Comparison of ENCODE assay signal across 20 cellular contexts in the genomic region with DNA sequence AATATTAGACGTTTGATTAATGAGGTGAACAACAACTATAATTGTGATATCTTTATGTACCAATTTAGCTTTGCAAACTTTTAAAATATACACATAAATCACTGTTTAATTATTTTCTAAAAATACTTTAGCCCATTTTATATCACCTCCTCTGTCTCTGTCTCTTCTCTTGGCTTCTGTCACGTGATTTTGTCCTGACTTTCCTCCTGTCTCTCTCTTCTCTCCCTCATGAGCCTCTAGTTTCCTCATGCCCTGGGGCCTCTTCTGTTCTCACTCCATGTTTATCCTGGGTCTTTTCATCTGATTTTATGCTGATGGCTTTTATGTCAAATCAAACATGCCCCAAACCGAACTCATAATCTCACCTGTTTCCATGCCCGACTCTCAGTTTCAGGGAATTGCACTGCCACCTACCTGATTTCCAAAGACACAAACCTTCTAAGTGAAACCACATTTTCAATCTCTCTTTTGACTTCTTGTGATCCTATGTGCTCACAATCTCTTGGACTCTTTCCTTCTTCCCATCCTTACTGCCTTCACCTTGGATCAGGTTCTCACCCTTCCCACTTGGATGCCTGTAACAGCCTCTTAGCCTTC.
"Had no signal": no experiment of that assay in that cellular context is flagged by ENCODE, and none has a peak within 500 bp of the region (broad histone marks: within the 10 kb centered on the region; RNA-seq: fewer than 3 reads in every experiment).

No MANE protein-coding gene starts in this region.

- H3K4me1 ChIP-seq: gastrocnemius medialis, heart left ventricle had no signal

- H3K27ac Mint-ChIP-seq: activated CD4-positive, alpha-beta T cell treated with anti-CD3 and anti-CD28 coated beads for 36 hours; activated CD8-positive, alpha-beta T cell treated with anti-CD3 and anti-CD28 coated beads for 36 hours; activated naive CD8-positive, alpha-beta T cell treated with anti-CD3 and anti-CD28 coated beads, Interleukin-2, amount 10 ng/mL, durations not matched to agents 7 days and 5 days; activated T-cell treated with anti-CD3 and anti-CD28 coated beads, Interleukin-2, amount 50 U/mL, for 72 hours; brain; stimulated activated naive CD8-positive, alpha-beta T cell treated with anti-CD3 and anti-CD28 coated beads, Interleukin-15, amount 100 ng/mL, for 72 hours; type B pancreatic cell had no signal

- H3K9me3 Mint-ChIP-seq: activated naive CD8-positive, alpha-beta T cell treated with anti-CD3 and anti-CD28 coated beads, Interleukin-2, amount 10 ng/mL, durations not matched to agents 7 days and 5 days had no signal

- H3K27ac ChIP-seq: coronary artery, gastrocnemius medialis, heart left ventricle had no signal

- H3K27me3 ChIP-seq: gastrocnemius medialis, heart left ventricle had no signal

- FAIRE-seq: endothelial cell of umbilical vein had no signal

- DNase-seq: activated CD4-positive, alpha-beta T cell treated with anti-CD3 and anti-CD28 coated beads for 36 hours; activated CD8-positive, alpha-beta memory T cell treated with anti-CD3 and anti-CD28 coated beads, Interleukin-2, amount 50 U/mL, for 48 hours; activated CD8-positive, alpha-beta T cell treated with anti-CD3 and anti-CD28 coated beads for 36 hours; activated naive CD8-positive, alpha-beta T cell treated with anti-CD3 and anti-CD28 coated beads, Interleukin-2, amount 10 ng/mL, durations not matched to agents 7 days and 5 days; activated T-cell treated with anti-CD3 and anti-CD28 coated beads, Interleukin-2, amount 50 U/mL, for 72 hours; effector CD4-positive, alpha-beta T cell; gastrocnemius medialis; heart left ventricle; left cardiac atrium; midbrain; stimulated activated CD4-positive, alpha-beta T cell treated with anti-CD3 and anti-CD28 coated beads, Interleukin-1b, Interleukin-23, amount 100 ng/mL, for 48 hours; stimulated activated naive CD8-positive, alpha-beta T cell treated with anti-CD3 and anti-CD28 coated beads, Interleukin-15, amount 100 ng/mL, for 72 hours; T-helper 2 cell had no signal

- ATAC-seq: activated CD4-positive, alpha-beta T cell treated with anti-CD3 and anti-CD28 coated beads for 36 hours; activated CD8-positive, alpha-beta T cell treated with anti-CD3 and anti-CD28 coated beads for 36 hours; activated T-cell treated with anti-CD3 and anti-CD28 coated beads, Interleukin-2, amount 50 U/mL, for 72 hours; gastrocnemius medialis; heart left ventricle; left cardiac atrium; stimulated activated naive CD8-positive, alpha-beta T cell treated with anti-CD3 and anti-CD28 coated beads, Interleukin-15, amount 100 ng/mL, for 72 hours had no signal

- H3K27me3 Mint-ChIP-seq: activated naive CD8-positive, alpha-beta T cell treated with anti-CD3 and anti-CD28 coated beads, Interleukin-2, amount 10 ng/mL, durations not matched to agents 7 days and 5 days; central memory CD8-positive, alpha-beta T cell; type B pancreatic cell had no signal

- H3K36me3 Mint-ChIP-seq: activated naive CD8-positive, alpha-beta T cell treated with anti-CD3 and anti-CD28 coated beads, Interleukin-2, amount 10 ng/mL, durations not matched to agents 7 days and 5 days had no signal

- H3K4me3 Mint-ChIP-seq: activated CD4-positive, alpha-beta T cell treated with anti-CD3 and anti-CD28 coated beads for 36 hours; activated CD8-positive, alpha-beta T cell treated with anti-CD3 and anti-CD28 coated beads for 36 hours; activated naive CD8-positive, alpha-beta T cell treated with anti-CD3 and anti-CD28 coated beads, Interleukin-2, amount 10 ng/mL, durations not matched to agents 7 days and 5 days; activated T-cell treated with anti-CD3 and anti-CD28 coated beads, Interleukin-2, amount 50 U/mL, for 72 hours; brain; central memory CD8-positive, alpha-beta T cell; neural crest cell; stimulated activated naive CD8-positive, alpha-beta T cell treated with anti-CD3 and anti-CD28 coated beads, Interleukin-15, amount 100 ng/mL, for 72 hours; type B pancreatic cell had no signal

- H3K4me1 Mint-ChIP-seq: activated CD4-positive, alpha-beta T cell treated with anti-CD3 and anti-CD28 coated beads for 36 hours; activated naive CD8-positive, alpha-beta T cell treated with anti-CD3 and anti-CD28 coated beads, Interleukin-2, amount 10 ng/mL, durations not matched to agents 7 days and 5 days; central memory CD8-positive, alpha-beta T cell; stimulated activated naive CD8-positive, alpha-beta T cell treated with anti-CD3 and anti-CD28 coated beads, Interleukin-15, amount 100 ng/mL, for 72 hours had no signal

- H3K4me3 ChIP-seq: coronary artery, gastrocnemius medialis, heart left ventricle, lung had no signal

- H3K9me3 ChIP-seq: gastrocnemius medialis, heart left ventricle had no signal

- H3K36me3 ChIP-seq: gastrocnemius medialis, heart left ventricle had no signal
